18 cellular contexts compared by ENCODE assay signal in genomic region chr16:54094641-54095040, GRCh38.
DNase-seq lines count a peak whose midpoint lies in the region; ATAC-seq and TF ChIP-seq lines count a peak whose summit lies in the region.
"Had no signal": no experiment of that assay in that cellular context is flagged by ENCODE, and none has a peak within 500 bp of the region (broad histone marks: within the 10 kb centered on the region; RNA-seq: fewer than 3 reads in every experiment).

No MANE protein-coding gene starts in this region.

- in situ Hi-C loops in mammary epithelial cell (cut with MboI; ENCODE audit: low sequenced_read_pairs in 2 of 2) (no loop called here), transverse colon (cut with MboI; ENCODE audit: low pct_ligation_motif_present in 1 of 4, low pct_unique_long_range_greater_than_20kb in 1 of 4, low sequenced_read_pairs in 3 of 4) (no loop called here)

- no peaks in the 10 kb centered on the region for H3K27me3 Mint-ChIP-seq in nephron progenitor cell (ENCODE audit: low read depth, poor library complexity)
- H3K27me3 Mint-ChIP-seq: CD4-positive, alpha-beta memory T cell; CD4-positive, CD25-positive, alpha-beta regulatory T cell; CD8-positive, alpha-beta memory T cell had no signal

- no peak overlapping the region for H2AFZ ChIP-seq in mammary epithelial cell (ENCODE audit: low read depth, low read length)

- H3K9me3 Mint-ChIP-seq in nephron progenitor cell: no peaks in the 10 kb centered on the region

- TF ChIP-seq POLR2A in breast epithelium (IDR thresholded peaks at IDR 0.05): no peak
- no peak for TF ChIP-seq POLR2A in transverse colon (IDR thresholded peaks at IDR 0.05)

- TF ChIP-seq CTCF in breast epithelium (IDR thresholded peaks at IDR 0.05): no peak
- TF ChIP-seq CTCF in mammary epithelial cell (conservative IDR thresholded peaks at IDR 0.05 in 1 of 2, IDR thresholded peaks at IDR 0.05 in 1 of 2; ENCODE audit: extremely low read depth in 1 of 2, insufficient read depth in 1 of 2, low read depth in 1 of 2, low read length in 2 of 2): no peak
- TF ChIP-seq CTCF in nephron progenitor cell (IDR thresholded peaks at IDR 0.05): no peak
- TF ChIP-seq CTCF in lower lobe of right lung (IDR thresholded peaks at IDR 0.05): no peak
- TF ChIP-seq CTCF in transverse colon (IDR thresholded peaks at IDR 0.05): no peak

- H3K36me3 ChIP-seq in breast epithelium: no peaks in the 10 kb centered on the region
- no peaks in the 10 kb centered on the region for H3K36me3 ChIP-seq in mammary epithelial cell (ENCODE audit: insufficient read depth, low read length)
- no peaks in the 10 kb centered on the region for H3K36me3 ChIP-seq in lower lobe of right lung
- no peaks in the 10 kb centered on the region for H3K36me3 ChIP-seq in transverse colon
- H3K36me3 ChIP-seq: BE2C, BLaER1 had no signal

- no peak overlapping the region for H3K9ac ChIP-seq in mammary epithelial cell (ENCODE audit: insufficient read depth, low read length)
- H3K9ac ChIP-seq: BLaER1 had no signal

- CTCF ChIA-PET in mammary epithelial cell (lab: Charles Lee; ENCODE audit: low non-redundant PET): no interaction called here

- no peaks in the 10 kb centered on the region for H3K79me2 ChIP-seq in mammary epithelial cell (ENCODE audit: insufficient read depth, low read length)

- no TSS peak for BruUV-seq in mammary epithelial cell (replicated peaks; lab: Mats Ljungman, UMichigan)

- H3K4me3 Mint-ChIP-seq in nephron progenitor cell: no peak overlapping the region
- H3K4me3 Mint-ChIP-seq: CD14-positive monocyte; CD4-positive, alpha-beta memory T cell; CD8-positive, alpha-beta memory T cell had no signal

- TF ChIP-seq EP300 in transverse colon (IDR thresholded peaks at IDR 0.05; ENCODE audit: low read depth): no peak

- no peaks in the 10 kb centered on the region for H4K20me1 ChIP-seq in mammary epithelial cell (ENCODE audit: insufficient read depth, low read length)
- H4K20me1 ChIP-seq: BLaER1 had no signal

- DNase-seq in breast epithelium (ENCODE audit: low spot score in 2 of 2) (no peak), mammary epithelial cell (no peak), nephron progenitor cell (no peak), lower lobe of right lung (no peak), transverse colon (no peak)
- DNase-seq: BE2C; C1 segment of cervical spinal cord; Calu3; CD4-positive, alpha-beta memory T cell; CD4-positive, CD25-positive, alpha-beta regulatory T cell; CD8-positive, alpha-beta memory T cell; COR-L47; DMS79 treated with DMSO at 0.1 percent for 48 hours; GF-D8 had no signal

- H3K9me3 ChIP-seq in breast epithelium: peaks cover 5 to 9% of the 10 kb centered on the region in 2 donors
- no peaks in the 10 kb centered on the region for H3K9me3 ChIP-seq in mammary epithelial cell (replicated peaks; ENCODE audit: insufficient read depth, low read length)
- peaks cover 5% of the 10 kb centered on the region for H3K9me3 ChIP-seq in lower lobe of right lung
- H3K9me3 ChIP-seq in transverse colon: no peaks in the 10 kb centered on the region
- H3K9me3 ChIP-seq: A549, BE2C, BLaER1 had no signal

- H3K27ac ChIP-seq in breast epithelium (peak overlapping the region; percentile 48 to 69), mammary epithelial cell (ENCODE audit: insufficient read depth, low read depth, low read length) (no peak overlapping the region), lower lobe of right lung (no peak overlapping the region), transverse colon (no peak overlapping the region)
- H3K27ac ChIP-seq: 22Rv1, A549, BLaER1 had no signal

- H3K4me1 ChIP-seq in breast epithelium (peaks cover 0 to 4% of the 10 kb centered on the region in 2 donors), mammary epithelial cell (ENCODE audit: insufficient read depth, low read length) (no peaks in the 10 kb centered on the region), lower lobe of right lung (no peaks in the 10 kb centered on the region), transverse colon (no peaks in the 10 kb centered on the region)
- H3K4me1 ChIP-seq: A549, BLaER1 had no signal

- dilution Hi-C loops in mammary epithelial cell (cut with HindIII; ENCODE audit: low sequenced_read_pairs): no loop called here

- peaks cover 32% of the 10 kb centered on the region for H3K36me3 Mint-ChIP-seq in nephron progenitor cell (ENCODE audit: low read depth)

- H3K4me3 ChIP-seq in breast epithelium (no peak overlapping the region), mammary epithelial cell (replicated peaks in 1 of 3; ENCODE audit: insufficient read depth in 1 of 3, low read depth in 2 of 3, low read length in 3 of 3) (no peak overlapping the region), lower lobe of right lung (no peak overlapping the region), transverse colon (no peak overlapping the region)
- H3K4me3 ChIP-seq: A549, BLaER1 had no signal

- 92% methylated on average over 7 of the region's 10 CpGs for WGBS in mammary epithelial cell (ENCODE audit: low coverage, missing lambda C conversion rate)
- WGBS in transverse colon (ENCODE audit: low coverage in 1 of 2), 2 donors: 96% methylated on average over 10 of the region's 10 CpGs

- H3K27me3 ChIP-seq in breast epithelium (no peaks in the 10 kb centered on the region), mammary epithelial cell (ENCODE audit: insufficient read depth, low read length) (no peaks in the 10 kb centered on the region), lower lobe of right lung (ENCODE audit: low read depth) (no peaks in the 10 kb centered on the region), transverse colon (no peaks in the 10 kb centered on the region)
- H3K27me3 ChIP-seq: BE2C, BLaER1 had no signal

- peak overlapping the region; percentile 70 for H3K27ac Mint-ChIP-seq in nephron progenitor cell
- H3K27ac Mint-ChIP-seq: CD14-positive monocyte; CD4-positive, alpha-beta memory T cell; CD4-positive, CD25-positive, alpha-beta regulatory T cell had no signal

- H3K4me2 ChIP-seq in mammary epithelial cell (ENCODE audit: insufficient read depth, low read depth, low read length): no peak overlapping the region
- H3K4me2 ChIP-seq: A549, BLaER1 had no signal

- intact Hi-C loops in breast epithelium (cut with DNase I; ENCODE audit: low total_unique reads): no loop called here
- intact Hi-C loops in mammary epithelial cell (cut with micrococcal nuclease): no loop called here
- intact Hi-C loops in lower lobe of right lung (cut with DNase I): no loop called here
- intact Hi-C loops in transverse colon (cut with DNase I; ENCODE audit: low total_unique reads): no loop called here

- peaks cover 36% of the 10 kb centered on the region for H3K4me1 Mint-ChIP-seq in nephron progenitor cell
- H3K4me1 Mint-ChIP-seq: CD14-positive monocyte; CD4-positive, alpha-beta memory T cell; CD8-positive, alpha-beta memory T cell had no signal

- no peak for ATAC-seq in lower lobe of right lung
- ATAC-seq: A549 had no signal

Comparison
In these comparisons a context has a peak if more than half of its experiments do, and no peak if none do; other contexts are left out.
1. H3K27ac ChIP-seq: peak in breast epithelium (2 of 2); none in mammary epithelial cell (single experiment), lower lobe of right lung (single experiment) and transverse colon (0 of 4).